19 cellular contexts compared by ENCODE assay signal in genomic region chr2:234741976-234742375, GRCh38.
"Had no signal": no experiment of that assay in that cellular context is flagged by ENCODE, and none has a peak within 500 bp of the region (broad histone marks: within the 10 kb centered on the region; RNA-seq: fewer than 3 reads in every experiment).

No MANE protein-coding gene starts in this region.

- ATAC-seq: gastroesophageal sphincter, left ventricle myocardium superior, T-helper 17 cell had no signal

- H3K9me3 ChIP-seq: gastroesophageal sphincter, sigmoid colon, thoracic aorta, upper lobe of left lung had no signal

- H3K27ac ChIP-seq: brain microvascular endothelial cell, gastroesophageal sphincter, sigmoid colon, thoracic aorta, upper lobe of left lung, VCaP had no signal

- H3K4me1 ChIP-seq: gastroesophageal sphincter, sigmoid colon, upper lobe of left lung had no signal

- H3K36me3 ChIP-seq: brain microvascular endothelial cell, gastroesophageal sphincter, sigmoid colon, thoracic aorta, upper lobe of left lung had no signal

- H3K4me3 ChIP-seq: gastroesophageal sphincter, sigmoid colon, thoracic aorta, upper lobe of left lung had no signal

- H3K27me3 ChIP-seq: brain microvascular endothelial cell, gastroesophageal sphincter, sigmoid colon, upper lobe of left lung had no signal

- DNase-seq: activated CD4-positive, alpha-beta T cell treated with anti-CD3 and anti-CD28 coated beads, Interleukin-2, amount 50 U/mL, for 1 hour; activated CD4-positive, CD25-positive, alpha-beta regulatory T cell treated with anti-CD3 and anti-CD28 coated beads, Interleukin-2, amount 50 U/mL, for 72 hours; activated gamma-delta T cell treated with Interleukin-2 at 50 U/mL for 16 hours; activated T-cell treated with anti-CD3 and anti-CD28 coated beads, Interleukin-2, amount 50 U/mL, for 1 hour; anterior cingulate cortex; brain microvascular endothelial cell; cortex of kidney; head of caudate nucleus; hypothalamus; left ventricle myocardium superior; sigmoid colon; stimulated activated CD4-positive, alpha-beta T cell treated with anti-CD3 and anti-CD28 coated beads, Interleukin-4, amount 100 ng/mL, for 24 hours; stimulated activated naive CD4-positive, alpha-beta T cell treated with Interleukin-2 at 50 U/mL for 16 hours; SW 1271; T-helper 17 cell; upper lobe of left lung had no signal
